In genomic region chr15:92631721-92632120, GRCh38 we compare ENCODE assay signal across 1 cellular context.
TF ChIP-seq lines count a peak whose summit lies in the region.

No MANE protein-coding gene starts in this region.

TF ChIP-seq in A549, 52 proteins besides CTCF, POLR2A, EP300 and RAD21 (continued from another document):
- TF ChIP-seq BCL3 (IDR thresholded peaks at IDR 0.05) (no peak), CBX8 (IDR thresholded peaks at IDR 0.05) (no peak), USF2 (IDR thresholded peaks at IDR 0.05) (no peak)
